38 cellular contexts compared by ENCODE assay signal in the genomic region with DNA sequence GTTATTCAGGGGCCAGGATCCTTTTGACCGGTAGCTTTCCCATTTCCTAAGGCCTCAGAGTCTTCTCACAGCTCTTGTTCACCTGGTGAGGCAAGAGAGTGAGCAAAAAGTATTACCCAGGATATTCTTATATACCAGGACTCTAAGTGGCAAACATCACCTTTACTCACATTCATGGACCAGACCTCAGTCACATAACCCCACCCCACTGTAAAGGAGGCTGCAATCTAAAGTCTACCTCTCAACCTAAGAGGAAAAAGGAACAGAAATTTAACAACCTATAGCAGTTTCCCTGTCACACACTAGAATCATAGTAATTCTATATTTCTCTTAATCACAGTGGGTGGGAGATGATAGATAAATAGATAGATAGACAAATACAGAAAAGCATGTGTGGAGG.
"Had no signal": no experiment of that assay in that cellular context is flagged by ENCODE, and none has a peak within 500 bp of the region (broad histone marks: within the 10 kb centered on the region; RNA-seq: fewer than 3 reads in every experiment).

No MANE protein-coding gene starts in this region.

- H3K4me3 Mint-ChIP-seq: activated naive CD4-positive, alpha-beta T cell treated with anti-CD3 and anti-CD28 coated beads for 36 hours; activated naive CD4-positive, alpha-beta T cell treated with anti-CD3 and anti-CD28 coated beads, Interleukin-2, amount 10 ng/mL, durations not matched to agents 7 days and 5 days; activated naive CD4-positive, alpha-beta T cell treated with anti-CD3 and anti-CD28 coated beads, Interleukin-2, amount 50 U/mL, for 24 hours; activated naive CD8-positive, alpha-beta T cell; activated naive CD8-positive, alpha-beta T cell treated with anti-CD3 and anti-CD28 coated beads for 36 hours; activated naive CD8-positive, alpha-beta T cell treated with anti-CD3 and anti-CD28 coated beads, Interleukin-2, amount 10 ng/mL, durations not matched to agents 7 days and 5 days; activated naive CD8-positive, alpha-beta T cell treated with anti-CD3 and anti-CD28 coated beads, Interleukin-2, amount 50 U/mL, for 24 hours; activated T-cell treated with anti-CD3 and anti-CD28 coated beads, Interleukin-2, amount 50 U/mL, for 24 hours; activated T-cell treated with anti-CD3 and anti-CD28 coated beads, Interleukin-2, amount 50 U/mL, for 4 hours; activated T-cell treated with anti-CD3 and anti-CD28 coated beads, Interleukin-2, amount 50 U/mL, for 72 hours; activated T-helper 1 cell treated with anti-CD3 and anti-CD28 coated beads, Interleukin-12 subunit alpha, Interleukin-12 subunit beta, Interleukin-2, Interleukin-4 antibody, amounts not matched to agents 30 ng/mL and 10 ng/mL and 1 ng/mL, durations not matched to agents 14 hours and 24 hours and 36 hours; activated T-helper 17 cell treated with anti-CD3 and anti-CD28 coated beads, Interleukin-2, amount 50 U/mL, for 72 hours; brain; central memory CD8-positive, alpha-beta T cell had no signal

- H3K36me3 Mint-ChIP-seq: activated naive CD4-positive, alpha-beta T cell treated with anti-CD3 and anti-CD28 coated beads, Interleukin-2, amount 10 ng/mL, durations not matched to agents 7 days and 5 days; activated naive CD4-positive, alpha-beta T cell treated with anti-CD3 and anti-CD28 coated beads, Interleukin-2, amount 50 U/mL, for 24 hours; activated naive CD4-positive, alpha-beta T cell treated with anti-CD3 and anti-CD28 coated beads, Interleukin-2, amount 50 U/mL, for 72 hours; activated naive CD8-positive, alpha-beta T cell; activated naive CD8-positive, alpha-beta T cell treated with anti-CD3 and anti-CD28 coated beads for 36 hours; activated naive CD8-positive, alpha-beta T cell treated with anti-CD3 and anti-CD28 coated beads, Interleukin-2, amount 10 ng/mL, durations not matched to agents 7 days and 5 days; brain had no signal

- DNase-seq: activated effector memory CD4-positive, alpha-beta T cell treated with anti-CD3 and anti-CD28 coated beads, Interleukin-2, amount 50 U/mL, for 16 hours; activated effector memory CD4-positive, alpha-beta T cell treated with Interleukin-2 at 50 U/mL for 16 hours; activated gamma-delta T cell; activated gamma-delta T cell treated with Interleukin-2 at 50 U/mL for 16 hours; activated naive CD4-positive, alpha-beta T cell; activated naive CD4-positive, alpha-beta T cell treated with anti-CD3 and anti-CD28 coated beads for 36 hours; activated naive CD4-positive, alpha-beta T cell treated with anti-CD3 and anti-CD28 coated beads, Interleukin-2, amount 10 ng/mL, durations not matched to agents 7 days and 5 days; activated naive CD4-positive, alpha-beta T cell treated with anti-CD3 and anti-CD28 coated beads, Interleukin-2, amount 50 U/mL, for 16 hours; activated naive CD4-positive, alpha-beta T cell treated with Interleukin-2 at 50 U/mL for 16 hours; activated naive CD8-positive, alpha-beta T cell treated with anti-CD3 and anti-CD28 coated beads for 36 hours; activated naive CD8-positive, alpha-beta T cell treated with anti-CD3 and anti-CD28 coated beads, Interleukin-2, amount 10 ng/mL, durations not matched to agents 7 days and 5 days; activated naive CD8-positive, alpha-beta T cell treated with anti-CD3 and anti-CD28 coated beads, Interleukin-2, amount 50 U/mL, for 24 hours; activated T-cell treated with anti-CD3 and anti-CD28 coated beads, Interleukin-2, amount 50 U/mL, for 1 hour; activated T-cell treated with anti-CD3 and anti-CD28 coated beads, Interleukin-2, amount 50 U/mL, for 24 hours; activated T-cell treated with anti-CD3 and anti-CD28 coated beads, Interleukin-2, amount 50 U/mL, for 4 hours; activated T-cell treated with anti-CD3 and anti-CD28 coated beads, Interleukin-2, amount 50 U/mL, for 48 hours; activated T-cell treated with anti-CD3 and anti-CD28 coated beads, Interleukin-2, amount 50 U/mL, for 72 hours; adrenal gland; amniotic stem cell; amygdala; anterior cingulate cortex; aorta; body of pancreas; brain microvascular endothelial cell; caudate nucleus; central memory CD4-positive, alpha-beta T cell; cerebellar nuclear complex had no signal

- H3K4me3 ChIP-seq: adrenal gland, ascending aorta, body of pancreas, breast epithelium, cardiac muscle cell had no signal

- ATAC-seq: activated naive CD4-positive, alpha-beta T cell treated with anti-CD3 and anti-CD28 coated beads, Interleukin-2, amount 50 U/mL, for 72 hours; activated naive CD8-positive, alpha-beta T cell treated with anti-CD3 and anti-CD28 coated beads, Interleukin-2, amount 50 U/mL, for 24 hours; activated T-cell treated with anti-CD3 and anti-CD28 coated beads, Interleukin-2, amount 50 U/mL, for 4 hours; activated T-cell treated with anti-CD3 and anti-CD28 coated beads, Interleukin-2, amount 50 U/mL, for 72 hours; activated T-helper 17 cell treated with anti-CD3 and anti-CD28 coated beads, Interleukin-2, amount 50 U/mL, for 72 hours; body of pancreas had no signal

- H3K27me3 Mint-ChIP-seq: activated naive CD4-positive, alpha-beta T cell treated with anti-CD3 and anti-CD28 coated beads, Interleukin-2, amount 10 ng/mL, durations not matched to agents 7 days and 5 days; activated naive CD8-positive, alpha-beta T cell; activated naive CD8-positive, alpha-beta T cell treated with anti-CD3 and anti-CD28 coated beads for 36 hours; activated naive CD8-positive, alpha-beta T cell treated with anti-CD3 and anti-CD28 coated beads, Interleukin-2, amount 10 ng/mL, durations not matched to agents 7 days and 5 days; activated naive CD8-positive, alpha-beta T cell treated with anti-CD3 and anti-CD28 coated beads, Interleukin-2, amount 50 U/mL, for 24 hours; activated T-cell treated with anti-CD3 and anti-CD28 coated beads, Interleukin-2, amount 50 U/mL, for 24 hours; activated T-helper 17 cell treated with anti-CD3 and anti-CD28 coated beads, Interleukin-2, amount 50 U/mL, for 72 hours; brain; central memory CD8-positive, alpha-beta T cell had no signal

- H3K4me1 ChIP-seq: adrenal gland, ascending aorta, body of pancreas, breast epithelium had no signal

- H3K9me3 ChIP-seq: adrenal gland, ascending aorta, body of pancreas, breast epithelium had no signal

- H3K36me3 ChIP-seq: adrenal gland, ascending aorta, brain microvascular endothelial cell, breast epithelium, cardiac muscle cell had no signal

- H3K27ac Mint-ChIP-seq: activated naive CD4-positive, alpha-beta T cell treated with anti-CD3 and anti-CD28 coated beads for 36 hours; activated naive CD4-positive, alpha-beta T cell treated with anti-CD3 and anti-CD28 coated beads, Interleukin-2, amount 10 ng/mL, durations not matched to agents 7 days and 5 days; activated naive CD4-positive, alpha-beta T cell treated with anti-CD3 and anti-CD28 coated beads, Interleukin-2, amount 50 U/mL, for 24 hours; activated naive CD4-positive, alpha-beta T cell treated with anti-CD3 and anti-CD28 coated beads, Interleukin-2, amount 50 U/mL, for 72 hours; activated naive CD8-positive, alpha-beta T cell; activated naive CD8-positive, alpha-beta T cell treated with anti-CD3 and anti-CD28 coated beads for 36 hours; activated naive CD8-positive, alpha-beta T cell treated with anti-CD3 and anti-CD28 coated beads, Interleukin-2, amount 10 ng/mL, durations not matched to agents 7 days and 5 days; activated naive CD8-positive, alpha-beta T cell treated with anti-CD3 and anti-CD28 coated beads, Interleukin-2, amount 50 U/mL, for 24 hours; activated T-cell treated with anti-CD3 and anti-CD28 coated beads, Interleukin-2, amount 50 U/mL, for 24 hours; activated T-cell treated with anti-CD3 and anti-CD28 coated beads, Interleukin-2, amount 50 U/mL, for 72 hours; activated T-helper 1 cell treated with anti-CD3 and anti-CD28 coated beads, Interleukin-12 subunit alpha, Interleukin-12 subunit beta, Interleukin-2, Interleukin-4 antibody, amounts not matched to agents 30 ng/mL and 10 ng/mL and 1 ng/mL, durations not matched to agents 14 hours and 24 hours and 36 hours; activated T-helper 17 cell treated with anti-CD3 and anti-CD28 coated beads, Interleukin-2, amount 50 U/mL, for 72 hours; activated T-helper 2 cell treated with anti-CD3 and anti-CD28 coated beads, Interferon-gamma antibody, Interleukin-2, Interleukin-4, amounts not matched to agents 10 μg/mL and 5 μg/mL and 100 μg/mL, durations not matched to agents 14 hours and 24 hours and 36 hours had no signal

- H3K9me3 Mint-ChIP-seq: activated naive CD4-positive, alpha-beta T cell treated with anti-CD3 and anti-CD28 coated beads for 36 hours; activated naive CD4-positive, alpha-beta T cell treated with anti-CD3 and anti-CD28 coated beads, Interleukin-2, amount 10 ng/mL, durations not matched to agents 7 days and 5 days; activated naive CD4-positive, alpha-beta T cell treated with anti-CD3 and anti-CD28 coated beads, Interleukin-2, amount 50 U/mL, for 72 hours; activated naive CD8-positive, alpha-beta T cell treated with anti-CD3 and anti-CD28 coated beads for 36 hours; activated naive CD8-positive, alpha-beta T cell treated with anti-CD3 and anti-CD28 coated beads, Interleukin-2, amount 10 ng/mL, durations not matched to agents 7 days and 5 days; activated naive CD8-positive, alpha-beta T cell treated with anti-CD3 and anti-CD28 coated beads, Interleukin-2, amount 50 U/mL, for 24 hours; activated T-cell treated with anti-CD3 and anti-CD28 coated beads, Interleukin-2, amount 50 U/mL, for 24 hours; activated T-cell treated with anti-CD3 and anti-CD28 coated beads, Interleukin-2, amount 50 U/mL, for 72 hours; activated T-helper 1 cell treated with anti-CD3 and anti-CD28 coated beads, Interleukin-12 subunit alpha, Interleukin-12 subunit beta, Interleukin-2, Interleukin-4 antibody, amounts not matched to agents 30 ng/mL and 10 ng/mL and 1 ng/mL, durations not matched to agents 14 hours and 24 hours and 36 hours; activated T-helper 2 cell treated with anti-CD3 and anti-CD28 coated beads, Interferon-gamma antibody, Interleukin-2, Interleukin-4, amounts not matched to agents 10 μg/mL and 5 μg/mL and 100 μg/mL, durations not matched to agents 14 hours and 24 hours and 36 hours; brain; central memory CD8-positive, alpha-beta T cell had no signal

- H3K27me3 ChIP-seq: adrenal gland, ascending aorta, body of pancreas, brain microvascular endothelial cell, breast epithelium, cardiac muscle cell had no signal

- H3K27ac ChIP-seq: adrenal gland, ascending aorta, body of pancreas, brain microvascular endothelial cell, breast epithelium, cardiac muscle cell had no signal

- H3K4me1 Mint-ChIP-seq: activated naive CD4-positive, alpha-beta T cell treated with anti-CD3 and anti-CD28 coated beads, Interleukin-2, amount 10 ng/mL, durations not matched to agents 7 days and 5 days; activated naive CD4-positive, alpha-beta T cell treated with anti-CD3 and anti-CD28 coated beads, Interleukin-2, amount 50 U/mL, for 24 hours; activated naive CD8-positive, alpha-beta T cell treated with anti-CD3 and anti-CD28 coated beads for 36 hours; activated naive CD8-positive, alpha-beta T cell treated with anti-CD3 and anti-CD28 coated beads, Interleukin-2, amount 10 ng/mL, durations not matched to agents 7 days and 5 days; activated naive CD8-positive, alpha-beta T cell treated with anti-CD3 and anti-CD28 coated beads, Interleukin-2, amount 50 U/mL, for 24 hours; activated T-helper 17 cell treated with anti-CD3 and anti-CD28 coated beads, Interleukin-2, amount 50 U/mL, for 72 hours; central memory CD8-positive, alpha-beta T cell had no signal
